Comparison of ENCODE assay signal across 25 cellular contexts in the genomic region with DNA sequence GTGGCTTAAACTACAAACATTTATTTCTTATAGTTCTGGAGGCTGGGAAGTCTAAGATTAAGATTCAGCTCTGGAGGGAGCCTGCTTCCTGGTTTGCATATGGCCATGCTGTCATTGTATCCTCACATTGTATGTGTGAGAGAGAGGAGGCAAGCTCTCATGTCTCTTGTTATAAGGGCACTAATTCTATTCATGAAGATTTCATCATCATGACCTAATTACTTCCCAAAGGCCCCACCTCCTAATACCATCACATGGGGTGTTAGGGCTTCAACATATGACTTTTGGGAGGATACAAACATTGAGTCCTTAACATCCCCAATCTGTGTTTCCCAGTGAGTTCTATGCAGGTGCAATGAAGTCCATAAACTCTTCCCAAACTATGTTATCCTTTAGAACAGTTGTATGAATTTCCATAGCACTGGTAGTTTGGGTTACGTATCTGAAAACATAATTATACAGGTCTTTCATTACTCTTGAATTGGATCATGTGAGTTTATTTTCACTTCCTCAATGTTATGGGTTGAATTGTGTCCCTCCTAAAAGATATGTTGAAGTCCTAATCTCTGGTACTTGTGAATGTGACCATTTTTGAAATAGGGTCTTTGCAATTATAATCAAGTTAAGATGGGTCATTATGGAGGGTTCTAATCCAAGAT.
DNase-seq lines count a peak whose midpoint lies in the region; ATAC-seq, FAIRE-seq and TF ChIP-seq lines count a peak whose summit lies in the region.
"Had no signal": no experiment of that assay in that cellular context is flagged by ENCODE, and none has a peak within 500 bp of the region (broad histone marks: within the 10 kb centered on the region; RNA-seq: fewer than 3 reads in every experiment).

No MANE protein-coding gene starts in this region.

- H3K36me3 Mint-ChIP-seq in T-helper 17 cell (ENCODE audit: low read depth) (peaks cover 6% of the 10 kb centered on the region), naive B cell (peaks cover 10 to 21% of the 10 kb centered on the region in 2 donors)
- H3K36me3 Mint-ChIP-seq: neural progenitor cell, WTC11 had no signal

- no peak overlapping the region for H2BK15ac ChIP-seq in mesendoderm (replicated peaks; ENCODE audit: low read depth)

- H3K27me3 Mint-ChIP-seq in T-helper 17 cell (no peaks in the 10 kb centered on the region), naive B cell (no peaks in the 10 kb centered on the region)

- H3K9me3 ChIP-seq in T-helper 17 cell (ENCODE audit: control insufficient read depth, low read length, poor library complexity, severe bottlenecking) = no peaks in the 10 kb centered on the region
- H3K9me3 ChIP-seq: Caco-2, prostate gland, SK-N-SH, thyroid gland had no signal

- no peak overlapping the region for H2BK120ac ChIP-seq in mesendoderm (ENCODE audit: low read depth, low read length)

- H3K79me2 ChIP-seq in mesendoderm (ENCODE audit: control insufficient read depth, insufficient read depth, low read length) = no peaks in the 10 kb centered on the region

- no peak overlapping the region for H2BK5ac ChIP-seq in mesendoderm (ENCODE audit: low read length)

- no peak overlapping the region for H3K56ac ChIP-seq in mesendoderm (ENCODE audit: low read length)

- H4K8ac ChIP-seq in mesendoderm (ENCODE audit: low read depth, low read length) = no peak overlapping the region

- H3K18ac ChIP-seq in mesendoderm (ENCODE audit: low read length) = no peak overlapping the region

- no peaks in the 10 kb centered on the region for H3K27me3 ChIP-seq in mesendoderm (ENCODE audit: insufficient read depth, low read length, poor library complexity)
- H3K27me3 ChIP-seq: brain microvascular endothelial cell, neural progenitor cell, thyroid gland had no signal

- no peak overlapping the region for H3K4ac ChIP-seq in mesendoderm (ENCODE audit: low read depth, low read length)

- no CpG with 5 or more reads among the region's 1 CpG for WGBS in mesendoderm (ENCODE audit: extremely low coverage, insufficient coverage, low lambda C conversion rate)

- H2AK5ac ChIP-seq in mesendoderm (ENCODE audit: low read length) = no peak overlapping the region

- H3K4me3 ChIP-seq in mesendoderm (ENCODE audit: low read length) = no peak overlapping the region
- H3K4me3 ChIP-seq: neural progenitor cell, prostate gland, thyroid gland had no signal

- no peak for TF ChIP-seq CTCF in RWPE1 (conservative IDR thresholded peaks at IDR 0.05; ENCODE audit: low read depth)

- no peaks in the 10 kb centered on the region for H3K4me1 ChIP-seq in mesendoderm (ENCODE audit: control insufficient read depth, low read depth, low read length)
- H3K4me1 ChIP-seq: neural progenitor cell, prostate gland, thyroid gland had no signal

- peak; percentile 27 for ATAC-seq in T-helper 17 cell
- peak; percentile 86 to 91 for ATAC-seq in naive B cell (ENCODE audit: low read depth in 2 of 2)
- ATAC-seq: esophagus mucosa, HepG2, WTC11 had no signal

- H3K9me3 Mint-ChIP-seq in naive B cell = peaks cover 0 to 2% (median 0%) of the 10 kb centered on the region in 7 donors
- H3K9me3 Mint-ChIP-seq: neural progenitor cell had no signal

- H3K27ac ChIP-seq in RWPE1 (no peak overlapping the region), mesendoderm (ENCODE audit: low read depth, low read length) (no peak overlapping the region)
- H3K27ac ChIP-seq: brain microvascular endothelial cell, HL-60, neural progenitor cell, prostate gland, thyroid gland had no signal

- peak; percentile 45 for FAIRE-seq in GM18507 (lab: Jason Lieb, UNC)
- FAIRE-seq: H54, HepG2 had no signal

- H3K27ac Mint-ChIP-seq in T-helper 17 cell = no peak overlapping the region
- peak overlapping the region; percentile 93 to 96 (median 94) for H3K27ac Mint-ChIP-seq in naive B cell
- H3K27ac Mint-ChIP-seq: neural progenitor cell, WTC11 had no signal

- DNase-seq in CD1c-positive myeloid dendritic cell (ENCODE audit: extremely low spot score) (peak; percentile 74), GM18507 (ENCODE audit: extremely low spot score, insufficient read length, low read depth) (no peak), T-helper 17 cell (no peak), naive B cell (peak; percentile 66), DMS153 treated with DMSO at 0.1 percent for 48 hours (lab: John Stamatoyannopoulos, UW; ENCODE audit: unreplicated experiment) (no peak), RWPE1 (ENCODE audit: low spot score) (no peak), mesendoderm (no peak)
- DNase-seq: activated CD8-positive, alpha-beta memory T cell treated with anti-CD3 and anti-CD28 coated beads for 24 hours; brain microvascular endothelial cell; Caco-2; effector memory CD4-positive, alpha-beta T cell; foreskin melanocyte; hippocampal formation; NCI-H1436 treated with DMSO at 0.1 percent for 48 hours; NCI-H510A; NK-92 treated with Interleukin-12 subunit alpha and Interleukin-12 subunit beta, amount 100 ng/mL, for 24 hours; SK-N-SH; thyroid gland had no signal

- H4K5ac ChIP-seq in mesendoderm (ENCODE audit: low read length) = no peak overlapping the region

- H3K4me1 Mint-ChIP-seq in T-helper 17 cell (peaks cover 57% of the 10 kb centered on the region), naive B cell (peaks cover 47 to 67% (median 62%) of the 10 kb centered on the region in 3 donors)
- H3K4me1 Mint-ChIP-seq: neural progenitor cell had no signal

- H3K4me3 Mint-ChIP-seq in T-helper 17 cell (no peak overlapping the region), naive B cell (peak overlapping the region in 7 of 8 donors; percentile 17 to 81 (median 45))
- H3K4me3 Mint-ChIP-seq: neural progenitor cell, WTC11 had no signal

- POLR2A ChIA-PET in RWPE1 (lab: Yijun Ruan, JAX; ENCODE audit: low non-redundant PET) = no interaction called here

- CTCF ChIA-PET in RWPE1 (lab: Yijun Ruan, JAX) = no interaction called here

- no peak overlapping the region for H3K9ac ChIP-seq in mesendoderm (ENCODE audit: low read length)
- H3K9ac ChIP-seq: neural progenitor cell, SK-N-SH had no signal

- no peak overlapping the region for H3K23ac ChIP-seq in mesendoderm (ENCODE audit: low read length)

- H3K4me2 ChIP-seq in mesendoderm (ENCODE audit: low read length) = no peak overlapping the region
- H3K4me2 ChIP-seq: neural progenitor cell, SK-N-SH had no signal

- H3K36me3 ChIP-seq in mesendoderm (ENCODE audit: control insufficient read depth, insufficient read depth, low read length) = no peaks in the 10 kb centered on the region
- H3K36me3 ChIP-seq: brain microvascular endothelial cell, neural progenitor cell, prostate gland, thyroid gland had no signal

- H3K79me1 ChIP-seq in mesendoderm (ENCODE audit: low read length) = no peaks in the 10 kb centered on the region

Comparison
In these comparisons a context has a peak if more than half of its experiments do, and no peak if none do; other contexts are left out.
1. DNase-seq: peak in CD1c-positive myeloid dendritic cell (single experiment) and naive B cell (single experiment); none in GM18507 (single experiment), T-helper 17 cell (0 of 3), DMS153 treated with DMSO at 0.1 percent for 48 hours (single experiment), RWPE1 (single experiment) and mesendoderm (single experiment).